Comparison of ENCODE assay signal across 8 cellular contexts in the genomic region with DNA sequence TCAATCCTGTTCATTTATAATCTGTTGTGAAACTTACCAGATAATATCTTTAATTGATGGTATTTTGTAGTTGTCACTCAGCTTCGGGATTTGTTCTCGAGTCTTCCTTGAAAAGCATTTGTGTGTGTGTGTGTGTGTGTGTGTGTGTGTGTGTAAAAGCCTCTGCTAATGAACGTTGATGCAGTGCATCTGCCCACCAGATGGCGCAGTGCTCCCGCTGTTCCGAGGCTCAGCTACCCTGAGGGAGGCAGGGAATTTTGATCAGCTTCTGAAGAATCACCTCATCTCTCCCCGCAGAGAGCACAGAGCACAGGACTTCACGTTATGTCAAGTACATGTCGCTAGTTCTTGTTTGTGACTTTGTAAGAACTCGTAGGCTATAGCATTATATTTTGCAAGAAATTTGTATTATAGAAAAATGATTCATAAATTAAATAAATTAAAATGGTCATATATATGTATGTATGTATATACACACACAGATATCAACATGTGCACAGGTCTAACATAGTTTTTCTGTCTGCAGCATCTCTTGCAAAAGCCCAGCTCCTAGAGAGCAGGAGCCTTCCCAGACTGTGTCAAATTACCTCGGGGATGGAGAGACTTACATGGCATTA.
A peak's percentile ranks its signal among the peaks of the same experiment; 100 is the strongest.
DNase-seq lines count a peak whose midpoint lies in the region; ATAC-seq and TF ChIP-seq lines count a peak whose summit lies in the region.

No MANE protein-coding gene starts in this region.

- DNase-seq in AG20443 (ENCODE audit: low spot score) (peak; percentile 85), NCI-H2029 (lab: John Stamatoyannopoulos, UW) (peak; percentile 37), foreskin keratinocyte (peak; percentile 32 to 64), omental fat pad (ENCODE audit: low spot score) (peak; percentile 31)
- no peak for DNase-seq in activated effector memory CD4-positive, alpha-beta T cell treated with anti-CD3 and anti-CD28 coated beads, Interleukin-2, amount 50 U/mL, for 16 hours

- H3K4me3 ChIP-seq in WI38 (ENCODE audit: low read depth, low read length) = no peak overlapping the region

- peak; percentile 88 for ATAC-seq in GM18498 (IDR thresholded peaks at IDR 0.05; ENCODE audit: unreplicated experiment)
- ATAC-seq in HG02884 (IDR thresholded peaks at IDR 0.05; ENCODE audit: unreplicated experiment) = peak; percentile 89
- peak; percentile 41 for ATAC-seq in foreskin keratinocyte
- peak; percentile 53 for ATAC-seq in omental fat pad (ENCODE audit: low FRiP score)

- H3K27me3 ChIP-seq in foreskin keratinocyte = no peaks in the 10 kb centered on the region

- H3K27ac ChIP-seq in foreskin keratinocyte = no peak overlapping the region

- TF ChIP-seq CTCF in WI38 (IDR thresholded peaks at IDR 0.05; ENCODE audit: low read depth, low read length) (peak; percentile 61), foreskin keratinocyte (conservative IDR thresholded peaks at IDR 0.05) (peak; percentile 89), omental fat pad (IDR thresholded peaks at IDR 0.05) (peak in 1 of 3 donors; percentile 35)

- H3K4me1 ChIP-seq in foreskin keratinocyte = peaks cover 22% of the 10 kb centered on the region
